ENCODE assay signal across 5 cellular contexts in the genomic region with DNA sequence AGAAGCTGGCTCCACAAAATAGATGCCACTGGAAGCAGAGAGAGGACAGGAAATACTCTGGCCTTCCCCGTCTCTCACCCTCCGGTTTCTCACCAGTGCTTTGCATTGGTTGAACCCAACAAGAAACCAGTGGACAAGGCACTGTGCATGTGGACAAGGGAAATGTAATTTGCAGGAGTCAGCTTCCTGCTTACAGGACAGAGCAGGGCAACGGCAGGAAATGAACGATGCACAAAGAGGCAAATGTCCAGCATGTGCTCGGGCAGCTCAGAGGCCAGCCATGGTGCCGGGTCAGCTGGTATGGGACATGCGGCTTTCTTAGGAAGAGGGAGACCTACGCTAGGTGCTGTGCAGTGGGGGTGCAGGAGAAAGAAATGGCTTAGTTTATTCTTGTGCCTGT. TPM values are rescaled to one million over a fixed set of nuclear protein-coding genes. Genes with fewer than 3 reads are reported as not detected.
"Had no signal": no experiment of that assay in that cellular context is flagged by ENCODE, and none has a peak within 500 bp of the region (broad histone marks: within the 10 kb centered on the region; RNA-seq: fewer than 3 reads in every experiment).

No MANE protein-coding gene starts in this region.

RNA-seq across cellular contexts. Expression of a gene that starts 35.6 kb away (rescaled TPM):
- total RNA-seq: M059J, Peyer's patch, Right ventricle myocardium superior, SJSA1 had no signal
- polyA plus RNA-seq: SK-N-SH had no signal
